ENCODE assay signal across 19 cellular contexts in the genomic region with DNA sequence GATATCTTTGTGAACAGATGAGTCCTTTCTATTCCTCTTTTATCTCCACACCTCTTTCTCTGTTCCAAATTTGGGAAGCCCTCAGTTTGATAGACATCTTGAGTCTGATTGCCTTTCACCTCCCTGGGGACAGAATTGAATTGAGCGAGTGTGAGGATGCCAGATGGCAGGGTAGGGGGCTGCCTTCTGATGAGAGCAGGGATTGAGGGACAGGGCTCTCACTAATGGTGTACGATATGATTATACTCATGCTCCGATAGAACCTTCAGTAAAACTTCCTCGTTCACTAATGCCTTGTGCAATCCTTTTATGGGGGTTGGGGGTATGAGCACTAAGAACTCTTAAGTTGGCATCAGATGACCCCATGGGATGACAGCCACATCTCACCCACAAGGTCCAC.
"Had no signal": no experiment of that assay in that cellular context is flagged by ENCODE, and none has a peak within 500 bp of the region (broad histone marks: within the 10 kb centered on the region; RNA-seq: fewer than 3 reads in every experiment).

No MANE protein-coding gene starts in this region.

- H3K4me3 Mint-ChIP-seq: activated CD4-positive, alpha-beta memory T cell treated with anti-CD3 and anti-CD28 coated beads for 36 hours; activated naive CD4-positive, alpha-beta T cell treated with anti-CD3 and anti-CD28 coated beads, Interleukin-2, amount 10 ng/mL, durations not matched to agents 7 days and 5 days; activated T-cell treated with anti-CD3 and anti-CD28 coated beads, Interleukin-2, amount 50 U/mL, for 72 hours; endodermal cell; natural killer cell treated with Interleukin-12 subunit alpha and Interleukin-12 subunit beta and Interleukin-15 and Interleukin-18, amount 100 ng/mL, for 72 hours; stimulated activated naive CD8-positive, alpha-beta T cell treated with anti-CD3 and anti-CD28 coated beads, Interleukin-15, Interleukin-2, amounts not matched to agents 100 ng/mL and 50 ng/mL, for 24 hours had no signal

- H3K27ac Mint-ChIP-seq: activated CD4-positive, alpha-beta memory T cell treated with anti-CD3 and anti-CD28 coated beads for 36 hours; activated naive CD4-positive, alpha-beta T cell treated with anti-CD3 and anti-CD28 coated beads, Interleukin-2, amount 10 ng/mL, durations not matched to agents 7 days and 5 days; activated T-cell treated with anti-CD3 and anti-CD28 coated beads, Interleukin-2, amount 50 U/mL, for 72 hours; endodermal cell; natural killer cell treated with Interleukin-12 subunit alpha and Interleukin-12 subunit beta and Interleukin-15 and Interleukin-18, amount 100 ng/mL, for 72 hours; stimulated activated naive CD8-positive, alpha-beta T cell treated with anti-CD3 and anti-CD28 coated beads, Interleukin-15, Interleukin-2, amounts not matched to agents 100 ng/mL and 50 ng/mL, for 24 hours had no signal

- H3K27me3 ChIP-seq: cardiac muscle cell, thyroid gland had no signal

- H3K79me2 ChIP-seq: parathyroid adenoma had no signal

- H3K4me1 ChIP-seq: heart right ventricle, parathyroid adenoma, thyroid gland had no signal

- ATAC-seq: activated T-cell treated with anti-CD3 and anti-CD28 coated beads, Interleukin-2, amount 50 U/mL, for 72 hours; heart right ventricle; left cardiac atrium; natural killer cell treated with Interleukin-12 subunit alpha and Interleukin-12 subunit beta and Interleukin-15 and Interleukin-18, amount 100 ng/mL, for 72 hours; right cardiac atrium had no signal

- H3K36me3 Mint-ChIP-seq: activated CD4-positive, alpha-beta memory T cell treated with anti-CD3 and anti-CD28 coated beads for 36 hours; activated naive CD4-positive, alpha-beta T cell treated with anti-CD3 and anti-CD28 coated beads, Interleukin-2, amount 10 ng/mL, durations not matched to agents 7 days and 5 days had no signal

- H2AFZ ChIP-seq: parathyroid adenoma had no signal

- H3K36me3 ChIP-seq: cardiac muscle cell, heart right ventricle, thyroid gland had no signal

- DNase-seq: activated CD4-positive, alpha-beta memory T cell treated with anti-CD3 and anti-CD28 coated beads for 36 hours; activated CD4-positive, alpha-beta T cell treated with anti-CD3 and anti-CD28 coated beads for 48 hours; activated effector memory CD4-positive, alpha-beta T cell treated with Interleukin-2 at 50 U/mL for 16 hours; activated naive CD4-positive, alpha-beta T cell treated with anti-CD3 and anti-CD28 coated beads, Interleukin-2, amount 10 ng/mL, durations not matched to agents 7 days and 5 days; activated T-cell treated with anti-CD3 and anti-CD28 coated beads, Interleukin-2, amount 50 U/mL, for 72 hours; amygdala; cortex of kidney; endodermal cell; heart right ventricle; islet precursor cell; left cardiac atrium; right cardiac atrium; substantia nigra; T1000; thyroid gland had no signal

- H3K27ac ChIP-seq: cardiac muscle cell, heart right ventricle, parathyroid adenoma, thyroid gland had no signal

- H3K9ac ChIP-seq: parathyroid adenoma had no signal

- H3K9me3 ChIP-seq: thyroid gland had no signal

- H3K4me1 Mint-ChIP-seq: activated naive CD4-positive, alpha-beta T cell treated with anti-CD3 and anti-CD28 coated beads, Interleukin-2, amount 10 ng/mL, durations not matched to agents 7 days and 5 days had no signal

- H3K27me3 Mint-ChIP-seq: activated naive CD4-positive, alpha-beta T cell treated with anti-CD3 and anti-CD28 coated beads, Interleukin-2, amount 10 ng/mL, durations not matched to agents 7 days and 5 days had no signal

- H3K4me3 ChIP-seq: cardiac muscle cell, heart right ventricle, thyroid gland had no signal
